23 cellular contexts compared by ENCODE assay signal in the genomic region with DNA sequence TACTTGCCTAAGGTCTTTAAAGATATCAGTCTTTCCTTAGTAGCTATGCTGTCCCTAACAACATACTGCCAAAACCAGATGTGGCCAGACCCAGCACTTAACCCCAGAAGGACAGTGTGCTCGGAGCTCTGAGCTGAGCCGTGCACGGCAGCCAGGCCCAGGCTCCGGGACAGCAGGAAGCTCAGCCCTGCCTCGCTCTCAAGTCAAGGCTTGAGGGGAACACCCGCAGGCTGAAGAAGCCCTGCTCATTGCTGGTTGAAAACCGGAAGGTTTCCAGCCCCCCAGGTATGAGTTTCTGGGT.
A peak's percentile ranks its signal among the peaks of the same experiment; 100 is the strongest.
DNase-seq lines count a peak whose midpoint lies in the region; ATAC-seq and TF ChIP-seq lines count a peak whose summit lies in the region.
"Had no signal": no experiment of that assay in that cellular context is flagged by ENCODE, and none has a peak within 500 bp of the region (broad histone marks: within the 10 kb centered on the region; RNA-seq: fewer than 3 reads in every experiment).

No MANE protein-coding gene starts in this region.

- no peaks in the 10 kb centered on the region for H3K4me1 ChIP-seq in left lung
- H3K4me1 ChIP-seq: BE2C had no signal

- no peaks in the 10 kb centered on the region for H3K9me3 ChIP-seq in left lung
- H3K9me3 ChIP-seq: BE2C, Caco-2, neutrophil had no signal

- H3K4me3 Mint-ChIP-seq in activated CD4-positive, alpha-beta T cell treated with anti-CD3 and anti-CD28 coated beads, Interleukin-2, amount 10 ng/mL, durations not matched to agents 7 days and 5 days: no peak overlapping the region
- H3K4me3 Mint-ChIP-seq in glutamatergic neuron (ENCODE audit: unreplicated experiment) (no peak overlapping the region), type B pancreatic cell (peak overlapping the region; percentile 36)
- H3K4me3 Mint-ChIP-seq: activated CD4-positive, alpha-beta T cell treated with anti-CD3 and anti-CD28 coated beads, Interleukin-2, amount 10 ng/mL, durations not matched to agents 24 days and 14 days; activated naive CD8-positive, alpha-beta T cell treated with anti-CD3 and anti-CD28 coated beads, Interleukin-2, amount 10 ng/mL, durations not matched to agents 7 days and 5 days; brain had no signal

- H3K36me3 Mint-ChIP-seq in activated CD4-positive, alpha-beta T cell treated with anti-CD3 and anti-CD28 coated beads, Interleukin-2, amount 10 ng/mL, durations not matched to agents 7 days and 5 days (ENCODE audit: low read depth): peaks cover 5% of the 10 kb centered on the region
- H3K36me3 Mint-ChIP-seq in glutamatergic neuron (ENCODE audit: unreplicated experiment) (no peaks in the 10 kb centered on the region), type B pancreatic cell (peaks cover 11% of the 10 kb centered on the region)

- intact Hi-C loops in left lung (cut with DNase I): no loop called here

- no peak for DNase-seq in activated CD4-positive, alpha-beta T cell treated with anti-CD3 and anti-CD28 coated beads, Interleukin-2, amount 10 ng/mL, durations not matched to agents 7 days and 5 days
- no peak for DNase-seq in activated CD4-positive, alpha-beta T cell treated with anti-CD3 and anti-CD28 coated beads, Interleukin-2, amount 50 U/mL, for 4 hours
- DNase-seq in glutamatergic neuron (peak; percentile 50), left lung (no peak), type B pancreatic cell (ENCODE audit: extremely low spot score, unreplicated experiment) (no peak), RKO (ENCODE audit: low spot score) (no peak), globus pallidus (ENCODE audit: low spot score) (no peak)
- DNase-seq: 8988T; activated CD4-positive, alpha-beta T cell treated with anti-CD3 and anti-CD28 coated beads, Interleukin-2, amount 10 ng/mL, durations not matched to agents 24 days and 14 days; activated naive CD8-positive, alpha-beta T cell treated with anti-CD3 and anti-CD28 coated beads, Interleukin-2, amount 10 ng/mL, durations not matched to agents 7 days and 5 days; BE2C; Caco-2; MM.1S; SHP77; stimulated activated CD4-positive, alpha-beta T cell treated with anti-CD3 and anti-CD28 coated beads, Interleukin-12 subunit alpha, Interleukin-12 subunit beta, amount 100 ng/mL, for 4 hours; T-helper 1 cell had no signal

- no peaks in the 10 kb centered on the region for H3K27me3 ChIP-seq in left lung
- H3K27me3 ChIP-seq: BE2C, hepatocyte, neutrophil had no signal

- H3K27ac Mint-ChIP-seq in activated CD4-positive, alpha-beta T cell treated with anti-CD3 and anti-CD28 coated beads, Interleukin-2, amount 10 ng/mL, durations not matched to agents 7 days and 5 days: peak overlapping the region; percentile 31
- peak overlapping the region; percentile 82 for H3K27ac Mint-ChIP-seq in glutamatergic neuron (ENCODE audit: unreplicated experiment)
- no peak overlapping the region for H3K27ac Mint-ChIP-seq in type B pancreatic cell
- H3K27ac Mint-ChIP-seq: activated CD4-positive, alpha-beta T cell treated with anti-CD3 and anti-CD28 coated beads, Interleukin-2, amount 10 ng/mL, durations not matched to agents 24 days and 14 days; activated naive CD8-positive, alpha-beta T cell treated with anti-CD3 and anti-CD28 coated beads, Interleukin-2, amount 10 ng/mL, durations not matched to agents 7 days and 5 days; activated T-helper 2 cell treated with anti-CD3 and anti-CD28 coated beads, Interferon-gamma antibody, Interleukin-2, Interleukin-4, amounts not matched to agents 10 μg/mL and 5 μg/mL and 100 μg/mL, durations not matched to agents 14 hours and 24 hours and 36 hours had no signal

- H3K4me3 ChIP-seq in left lung: no peak overlapping the region
- H3K4me3 ChIP-seq: coronary artery, hepatocyte had no signal

- POLR2A ChIA-PET in activated CD4-positive, alpha-beta T cell treated with anti-CD3 and anti-CD28 coated beads, Interleukin-2, amount 10 ng/mL, durations not matched to agents 7 days and 5 days (lab: Charles Lee): no interaction called here

- H3K27ac ChIP-seq in left lung: no peak overlapping the region
- H3K27ac ChIP-seq: coronary artery, hepatocyte, neutrophil had no signal

- TF ChIP-seq CTCF in glutamatergic neuron (IDR thresholded peaks at IDR 0.05; ENCODE audit: partially characterized antibody, unreplicated experiment): no peak
- TF ChIP-seq CTCF in left lung (IDR thresholded peaks at IDR 0.05): no peak
- no peak for TF ChIP-seq CTCF in type B pancreatic cell (conservative IDR thresholded peaks at IDR 0.05)

- peak; percentile 37 for ATAC-seq in left lung
- no peak for ATAC-seq in GM21825 (IDR thresholded peaks at IDR 0.05; ENCODE audit: unreplicated experiment)
- ATAC-seq: HCT116 had no signal

- no peaks in the 10 kb centered on the region for H3K27me3 Mint-ChIP-seq in activated CD4-positive, alpha-beta T cell treated with anti-CD3 and anti-CD28 coated beads, Interleukin-2, amount 10 ng/mL, durations not matched to agents 7 days and 5 days
- H3K27me3 Mint-ChIP-seq in glutamatergic neuron (ENCODE audit: unreplicated experiment): peaks cover 7% of the 10 kb centered on the region
- H3K27me3 Mint-ChIP-seq in type B pancreatic cell: no peaks in the 10 kb centered on the region
- H3K27me3 Mint-ChIP-seq: activated CD4-positive, alpha-beta T cell treated with anti-CD3 and anti-CD28 coated beads, Interleukin-2, amount 10 ng/mL, durations not matched to agents 24 days and 14 days; activated naive CD8-positive, alpha-beta T cell treated with anti-CD3 and anti-CD28 coated beads, Interleukin-2, amount 10 ng/mL, durations not matched to agents 7 days and 5 days; brain had no signal

- CTCF ChIA-PET in activated CD4-positive, alpha-beta T cell treated with anti-CD3 and anti-CD28 coated beads, Interleukin-2, amount 10 ng/mL, durations not matched to agents 7 days and 5 days (lab: Charles Lee): interaction anchor here (1.1 to 2.4 kb wide), 2 partner anchors 9 to 12 kb away, joined by 3 to 6 read pairs; no protein-coding TSS in a partner anchor

- peaks cover 2% of the 10 kb centered on the region for H3K4me1 Mint-ChIP-seq in activated CD4-positive, alpha-beta T cell treated with anti-CD3 and anti-CD28 coated beads, Interleukin-2, amount 10 ng/mL, durations not matched to agents 7 days and 5 days
- peaks cover 25% of the 10 kb centered on the region for H3K4me1 Mint-ChIP-seq in glutamatergic neuron (ENCODE audit: low read depth, unreplicated experiment)
- H3K4me1 Mint-ChIP-seq in type B pancreatic cell (ENCODE audit: unreplicated experiment): peaks cover 19% of the 10 kb centered on the region
- H3K4me1 Mint-ChIP-seq: activated CD4-positive, alpha-beta T cell treated with anti-CD3 and anti-CD28 coated beads, Interleukin-2, amount 10 ng/mL, durations not matched to agents 24 days and 14 days; activated naive CD8-positive, alpha-beta T cell treated with anti-CD3 and anti-CD28 coated beads, Interleukin-2, amount 10 ng/mL, durations not matched to agents 7 days and 5 days had no signal

- H3K36me3 ChIP-seq in left lung: peaks cover 0 to 40% of the 10 kb centered on the region in 2 donors
- H3K36me3 ChIP-seq: BE2C, neutrophil had no signal

- no peaks in the 10 kb centered on the region for H3K9me3 Mint-ChIP-seq in activated CD4-positive, alpha-beta T cell treated with anti-CD3 and anti-CD28 coated beads, Interleukin-2, amount 10 ng/mL, durations not matched to agents 7 days and 5 days
- peaks cover 13% of the 10 kb centered on the region for H3K9me3 Mint-ChIP-seq in glutamatergic neuron (ENCODE audit: unreplicated experiment)
- no peaks in the 10 kb centered on the region for H3K9me3 Mint-ChIP-seq in type B pancreatic cell
- H3K9me3 Mint-ChIP-seq: activated CD4-positive, alpha-beta T cell treated with anti-CD3 and anti-CD28 coated beads, Interleukin-2, amount 10 ng/mL, durations not matched to agents 24 days and 14 days; activated naive CD8-positive, alpha-beta T cell treated with anti-CD3 and anti-CD28 coated beads, Interleukin-2, amount 10 ng/mL, durations not matched to agents 7 days and 5 days; activated T-helper 2 cell treated with anti-CD3 and anti-CD28 coated beads, Interferon-gamma antibody, Interleukin-2, Interleukin-4, amounts not matched to agents 10 μg/mL and 5 μg/mL and 100 μg/mL, durations not matched to agents 14 hours and 24 hours and 36 hours had no signal
